ENCODE assay signal across 1 cellular context in the genomic region with DNA sequence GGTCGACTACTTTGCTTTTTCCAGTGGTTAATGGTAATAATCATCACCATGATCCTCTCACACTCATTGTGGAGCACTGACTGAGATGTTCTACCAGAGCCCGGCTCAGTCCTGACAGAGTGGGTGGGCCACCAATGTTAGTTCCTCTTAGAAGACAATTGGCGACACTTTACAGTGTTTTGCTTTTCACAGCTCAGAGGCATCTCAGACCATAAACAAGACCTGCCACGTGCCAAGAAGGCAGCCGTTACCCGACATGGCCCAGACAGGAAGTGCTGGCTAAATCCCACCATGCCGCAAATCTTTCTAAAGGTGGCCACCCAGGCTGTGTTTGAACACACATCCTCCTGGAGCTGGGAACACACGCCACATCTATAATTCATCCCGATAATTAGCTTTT.
TF ChIP-seq lines count a peak whose summit lies in the region.

No MANE protein-coding gene starts in this region.

TF ChIP-seq in GM23338, 12 proteins besides CTCF, POLR2A, EP300 and RAD21 (continued from another document):
- TF ChIP-seq, protein P1, sequence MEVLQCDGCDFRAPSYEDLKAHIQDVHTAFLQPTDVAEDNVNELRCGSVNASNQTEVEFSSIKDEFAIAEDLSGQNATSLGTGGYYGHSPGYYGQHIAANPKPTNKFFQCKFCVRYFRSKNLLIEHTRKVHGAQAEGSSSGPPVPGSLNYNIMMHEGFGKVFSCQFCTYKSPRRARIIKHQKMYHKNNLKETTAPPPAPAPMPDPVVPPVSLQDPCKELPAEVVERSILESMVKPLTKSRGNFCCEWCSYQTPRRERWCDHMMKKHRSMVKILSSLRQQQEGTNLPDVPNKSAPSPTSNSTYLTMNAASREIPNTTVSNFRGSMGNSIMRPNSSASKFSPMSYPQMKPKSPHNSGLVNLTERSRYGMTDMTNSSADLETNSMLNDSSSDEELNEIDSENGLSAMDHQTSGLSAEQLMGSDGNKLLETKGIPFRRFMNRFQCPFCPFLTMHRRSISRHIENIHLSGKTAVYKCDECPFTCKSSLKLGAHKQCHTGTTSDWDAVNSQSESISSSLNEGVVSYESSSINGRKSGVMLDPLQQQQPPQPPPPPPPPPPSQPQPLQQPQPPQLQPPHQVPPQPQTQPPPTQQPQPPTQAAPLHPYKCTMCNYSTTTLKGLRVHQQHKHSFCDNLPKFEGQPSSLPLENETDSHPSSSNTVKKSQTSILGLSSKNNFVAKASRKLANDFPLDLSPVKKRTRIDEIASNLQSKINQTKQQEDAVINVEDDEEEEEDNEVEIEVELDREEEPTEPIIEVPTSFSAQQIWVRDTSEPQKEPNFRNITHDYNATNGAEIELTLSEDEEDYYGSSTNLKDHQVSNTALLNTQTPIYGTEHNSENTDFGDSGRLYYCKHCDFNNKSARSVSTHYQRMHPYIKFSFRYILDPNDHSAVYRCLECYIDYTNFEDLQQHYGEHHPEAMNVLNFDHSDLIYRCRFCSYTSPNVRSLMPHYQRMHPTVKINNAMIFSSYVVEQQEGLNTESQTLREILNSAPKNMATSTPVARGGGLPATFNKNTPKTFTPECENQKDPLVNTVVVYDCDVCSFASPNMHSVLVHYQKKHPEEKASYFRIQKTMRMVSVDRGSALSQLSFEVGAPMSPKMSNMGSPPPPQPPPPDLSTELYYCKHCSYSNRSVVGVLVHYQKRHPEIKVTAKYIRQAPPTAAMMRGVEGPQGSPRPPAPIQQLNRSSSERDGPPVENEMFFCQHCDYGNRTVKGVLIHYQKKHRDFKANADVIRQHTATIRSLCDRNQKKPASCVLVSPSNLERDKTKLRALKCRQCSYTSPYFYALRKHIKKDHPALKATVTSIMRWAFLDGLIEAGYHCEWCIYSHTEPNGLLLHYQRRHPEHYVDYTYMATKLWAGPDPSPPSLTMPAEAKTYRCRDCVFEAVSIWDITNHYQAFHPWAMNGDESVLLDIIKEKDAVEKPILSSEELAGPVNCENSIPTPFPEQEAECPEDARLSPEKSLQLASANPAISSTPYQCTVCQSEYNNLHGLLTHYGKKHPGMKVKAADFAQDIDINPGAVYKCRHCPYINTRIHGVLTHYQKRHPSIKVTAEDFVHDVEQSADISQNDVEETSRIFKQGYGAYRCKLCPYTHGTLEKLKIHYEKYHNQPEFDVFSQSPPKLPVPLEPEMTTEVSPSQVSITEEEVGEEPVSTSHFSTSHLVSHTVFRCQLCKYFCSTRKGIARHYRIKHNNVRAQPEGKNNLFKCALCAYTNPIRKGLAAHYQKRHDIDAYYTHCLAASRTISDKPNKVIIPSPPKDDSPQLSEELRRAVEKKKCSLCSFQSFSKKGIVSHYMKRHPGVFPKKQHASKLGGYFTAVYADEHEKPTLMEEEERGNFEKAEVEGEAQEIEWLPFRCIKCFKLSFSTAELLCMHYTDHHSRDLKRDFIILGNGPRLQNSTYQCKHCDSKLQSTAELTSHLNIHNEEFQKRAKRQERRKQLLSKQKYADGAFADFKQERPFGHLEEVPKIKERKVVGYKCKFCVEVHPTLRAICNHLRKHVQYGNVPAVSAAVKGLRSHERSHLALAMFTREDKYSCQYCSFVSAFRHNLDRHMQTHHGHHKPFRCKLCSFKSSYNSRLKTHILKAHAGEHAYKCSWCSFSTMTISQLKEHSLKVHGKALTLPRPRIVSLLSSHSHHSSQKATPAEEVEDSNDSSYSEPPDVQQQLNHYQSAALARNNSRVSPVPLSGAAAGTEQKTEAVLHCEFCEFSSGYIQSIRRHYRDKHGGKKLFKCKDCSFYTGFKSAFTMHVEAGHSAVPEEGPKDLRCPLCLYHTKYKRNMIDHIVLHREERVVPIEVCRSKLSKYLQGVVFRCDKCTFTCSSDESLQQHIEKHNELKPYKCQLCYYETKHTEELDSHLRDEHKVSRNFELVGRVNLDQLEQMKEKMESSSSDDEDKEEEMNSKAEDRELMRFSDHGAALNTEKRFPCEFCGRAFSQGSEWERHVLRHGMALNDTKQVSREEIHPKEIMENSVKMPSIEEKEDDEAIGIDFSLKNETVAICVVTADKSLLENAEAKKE (CRISPR knock-in tag; IDR thresholded peaks at IDR 0.05) = no peak
- no peak for TF ChIP-seq NANOG (IDR thresholded peaks at IDR 0.05; ENCODE audit: borderline replicate concordance)
